In the genomic region with DNA sequence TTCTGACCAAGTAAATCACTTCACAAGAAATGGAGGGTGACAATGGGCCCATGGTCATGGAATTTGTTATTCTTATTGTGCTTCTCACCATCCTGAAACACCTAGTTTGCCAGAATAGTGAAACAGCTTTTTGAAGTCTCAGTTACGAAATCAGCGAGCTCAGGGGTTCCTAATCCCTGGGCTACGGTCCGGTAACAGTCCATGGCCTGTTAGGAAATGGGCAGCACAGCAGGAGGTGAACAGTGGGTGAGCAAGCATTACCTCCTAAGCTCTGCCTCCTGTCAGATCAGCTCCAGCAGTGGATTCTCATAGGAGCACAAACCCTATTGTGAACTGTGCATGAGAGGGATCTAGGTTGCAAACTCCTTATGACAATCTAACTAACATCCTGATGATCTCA, we compare ENCODE assay signal across 25 cellular contexts.
"Had no signal": no experiment of that assay in that cellular context is flagged by ENCODE, and none has a peak within 500 bp of the region (broad histone marks: within the 10 kb centered on the region; RNA-seq: fewer than 3 reads in every experiment).

No MANE protein-coding gene starts in this region.

- H3K27me3 Mint-ChIP-seq: dendritic cell treated with granulocyte-macrophage colony-stimulating factor and Interleukin-4, amounts not matched to agents 40 ng/mL and 50 ng/mL, for 4 days; naive B cell; stimulated activated memory B cell treated with anti-CD40 and anti-IgM and Interleukin-4, amounts not matched to agents 10 μg/mL and 1 μg/mL and 100 μg/mL, for 72 hours; stimulated activated naive CD8-positive, alpha-beta T cell treated with anti-CD3 and anti-CD28 coated beads, Interleukin-15, Interleukin-2, amounts not matched to agents 100 ng/mL and 50 ng/mL, for 24 hours had no signal

- H3K27me3 ChIP-seq: neutrophil, right lobe of liver, spleen, testis, tibial nerve, upper lobe of right lung, vagina had no signal

- ATAC-seq: heart left ventricle; left cardiac atrium; lower lobe of right lung; psoas muscle; right lobe of liver; stimulated activated memory B cell treated with anti-CD40 and anti-IgM and Interleukin-4, amounts not matched to agents 10 μg/mL and 1 μg/mL and 100 μg/mL, for 72 hours; upper lobe of right lung had no signal

- H3K27ac Mint-ChIP-seq: dendritic cell treated with granulocyte-macrophage colony-stimulating factor and Interleukin-4, amounts not matched to agents 40 ng/mL and 50 ng/mL, for 4 days; immature natural killer cell; naive B cell; nephron; stimulated activated memory B cell treated with anti-CD40 and anti-IgM and Interleukin-4, amounts not matched to agents 10 μg/mL and 1 μg/mL and 100 μg/mL, for 72 hours; stimulated activated naive CD8-positive, alpha-beta T cell treated with anti-CD3 and anti-CD28 coated beads, Interleukin-15, Interleukin-2, amounts not matched to agents 100 ng/mL and 50 ng/mL, for 24 hours had no signal

- H3K4me1 Mint-ChIP-seq: immature natural killer cell; naive B cell; nephron; stimulated activated memory B cell treated with anti-CD40 and anti-IgM and Interleukin-4, amounts not matched to agents 10 μg/mL and 1 μg/mL and 100 μg/mL, for 72 hours had no signal

- H3K36me3 Mint-ChIP-seq: immature natural killer cell; naive B cell; stimulated activated memory B cell treated with anti-CD40 and anti-IgM and Interleukin-4, amounts not matched to agents 10 μg/mL and 1 μg/mL and 100 μg/mL, for 72 hours had no signal

- H3K4me3 Mint-ChIP-seq: dendritic cell treated with granulocyte-macrophage colony-stimulating factor and Interleukin-4, amounts not matched to agents 40 ng/mL and 50 ng/mL, for 4 days; immature natural killer cell; naive B cell; nephron; stimulated activated memory B cell treated with anti-CD40 and anti-IgM and Interleukin-4, amounts not matched to agents 10 μg/mL and 1 μg/mL and 100 μg/mL, for 72 hours; stimulated activated naive CD8-positive, alpha-beta T cell treated with anti-CD3 and anti-CD28 coated beads, Interleukin-15, Interleukin-2, amounts not matched to agents 100 ng/mL and 50 ng/mL, for 24 hours had no signal

- H3K36me3 ChIP-seq: heart left ventricle, left ventricle myocardium inferior, lower lobe of right lung, neutrophil, right lobe of liver, spleen, tibial nerve, upper lobe of right lung, vagina had no signal

- H3K4me1 ChIP-seq: heart left ventricle, left ventricle myocardium inferior, lower lobe of right lung, psoas muscle, right lobe of liver, spleen, testis, tibial nerve, upper lobe of right lung, vagina had no signal

- H3K4me3 ChIP-seq: heart left ventricle, left ventricle myocardium inferior, lower lobe of right lung, psoas muscle, right lobe of liver, spleen, testis, tibial nerve, upper lobe of right lung, vagina had no signal

- DNase-seq: heart left ventricle; hypothalamus; immature natural killer cell; kidney; left cardiac atrium; left ventricle myocardium inferior; lower lobe of right lung; mesendoderm; naive B cell; psoas muscle; retina; right lobe of liver; stimulated activated CD4-positive, alpha-beta T cell treated with anti-CD3 and anti-CD28 coated beads, Interleukin-15, amount 100 ng/mL, for 24 hours; stimulated activated CD4-positive, alpha-beta T cell treated with anti-CD3 and anti-CD28 coated beads, Interleukin-1b, Interleukin-23, amount 100 ng/mL, for 48 hours; stimulated activated CD4-positive, alpha-beta T cell treated with anti-CD3 and anti-CD28 coated beads, Interleukin-4, amount 100 ng/mL, for 24 hours; testis; upper lobe of right lung had no signal

- H3K9me3 ChIP-seq: heart left ventricle, lower lobe of right lung, neutrophil, psoas muscle, right lobe of liver, testis, tibial nerve, upper lobe of right lung, vagina had no signal

- H3K27ac ChIP-seq: heart left ventricle, left ventricle myocardium inferior, lower lobe of right lung, neutrophil, psoas muscle, right lobe of liver, spleen, testis, tibial nerve, upper lobe of right lung, vagina had no signal

- H3K9me3 Mint-ChIP-seq: nephron; stimulated activated naive CD8-positive, alpha-beta T cell treated with anti-CD3 and anti-CD28 coated beads, Interleukin-15, Interleukin-2, amounts not matched to agents 100 ng/mL and 50 ng/mL, for 24 hours had no signal
